In genomic region chr4:142984871-142985585, GRCh38 we compare ENCODE assay signal across 7 cellular contexts.
A peak's percentile ranks its signal among the peaks of the same experiment; 100 is the strongest.
DNase-seq lines count a peak whose midpoint lies in the region; ATAC-seq and TF ChIP-seq lines count a peak whose summit lies in the region.

No MANE protein-coding gene starts in this region.

- H3K36me3 Mint-ChIP-seq in osteocyte (ENCODE audit: unreplicated experiment), result no peaks in the 10 kb centered on the region
- H3K36me3 Mint-ChIP-seq in activated T-cell treated with anti-CD3 and anti-CD28 coated beads, Interleukin-2, amount 50 U/mL, for 4 hours (ENCODE audit: insufficient read depth), result no peaks in the 10 kb centered on the region

- H3K36me3 ChIP-seq in GM06990 (ENCODE audit: control insufficient read depth, insufficient read depth, low read length), result no peaks in the 10 kb centered on the region

- no peaks in the 10 kb centered on the region for H3K4me1 Mint-ChIP-seq in osteocyte (ENCODE audit: unreplicated experiment)
- no peaks in the 10 kb centered on the region for H3K4me1 Mint-ChIP-seq in activated T-cell treated with anti-CD3 and anti-CD28 coated beads, Interleukin-2, amount 50 U/mL, for 4 hours (ENCODE audit: low read depth)

- H3K9me3 Mint-ChIP-seq in osteocyte (ENCODE audit: unreplicated experiment), result no peaks in the 10 kb centered on the region
- H3K9me3 Mint-ChIP-seq in activated T-cell treated with anti-CD3 and anti-CD28 coated beads, Interleukin-2, amount 50 U/mL, for 4 hours, result peaks cover 14% of the 10 kb centered on the region

- TF ChIP-seq CTCF in GM06990 (IDR thresholded peaks at IDR 0.05; ENCODE audit: insufficient read depth, low read length, poor library complexity, severe bottlenecking) (peak; percentile 32), osteocyte (IDR thresholded peaks at IDR 0.05) (peak; percentile 50)

- ATAC-seq in activated T-cell treated with anti-CD3 and anti-CD28 coated beads, Interleukin-2, amount 50 U/mL, for 4 hours, result no peak

- H3K4me3 ChIP-seq in GM06990 (replicated peaks; ENCODE audit: low read depth, low read length), result no peak overlapping the region

- H3K27me3 ChIP-seq in GM06990 (replicated peaks; ENCODE audit: control insufficient read depth, insufficient read depth, low read length), result no peaks in the 10 kb centered on the region

- peaks cover 49% of the 10 kb centered on the region for H3K27me3 Mint-ChIP-seq in osteocyte (ENCODE audit: unreplicated experiment)
- peaks cover 3% of the 10 kb centered on the region for H3K27me3 Mint-ChIP-seq in activated T-cell treated with anti-CD3 and anti-CD28 coated beads, Interleukin-2, amount 50 U/mL, for 4 hours (ENCODE audit: low read depth)

- no peak overlapping the region for H3K27ac Mint-ChIP-seq in osteocyte (ENCODE audit: unreplicated experiment)

- H3K4me3 Mint-ChIP-seq in osteocyte (ENCODE audit: unreplicated experiment), result no peak overlapping the region
- no peak overlapping the region for H3K4me3 Mint-ChIP-seq in activated T-cell treated with anti-CD3 and anti-CD28 coated beads, Interleukin-2, amount 50 U/mL, for 4 hours

- DNase-seq in GM06990 (ENCODE audit: extremely low read depth, insufficient read length) (no peak), NCI-H1048 (lab: John Stamatoyannopoulos, UW) (peak; percentile 16), dermis blood vessel endothelial cell (peak; percentile 28), osteocyte (ENCODE audit: extremely low spot score, unreplicated experiment) (no peak), NCI-H524 (lab: John Stamatoyannopoulos, UW) (no peak), ecto neural progenitor cell (ENCODE audit: low spot score) (no peak)
- DNase-seq in activated T-cell treated with anti-CD3 and anti-CD28 coated beads, Interleukin-2, amount 50 U/mL, for 4 hours, result no peak

Comparison
In these comparisons a context has a peak if more than half of its experiments do, and no peak if none do; other contexts are left out.
1. DNase-seq: peak in NCI-H1048 (single experiment) and dermis blood vessel endothelial cell (single experiment); none in GM06990 (single experiment), osteocyte (single experiment), NCI-H524 (0 of 2), ecto neural progenitor cell (single experiment) and activated T-cell treated with anti-CD3 and anti-CD28 coated beads, Interleukin-2, amount 50 U/mL, for 4 hours (single experiment).